1 cellular context compared by ENCODE assay signal in the genomic region with DNA sequence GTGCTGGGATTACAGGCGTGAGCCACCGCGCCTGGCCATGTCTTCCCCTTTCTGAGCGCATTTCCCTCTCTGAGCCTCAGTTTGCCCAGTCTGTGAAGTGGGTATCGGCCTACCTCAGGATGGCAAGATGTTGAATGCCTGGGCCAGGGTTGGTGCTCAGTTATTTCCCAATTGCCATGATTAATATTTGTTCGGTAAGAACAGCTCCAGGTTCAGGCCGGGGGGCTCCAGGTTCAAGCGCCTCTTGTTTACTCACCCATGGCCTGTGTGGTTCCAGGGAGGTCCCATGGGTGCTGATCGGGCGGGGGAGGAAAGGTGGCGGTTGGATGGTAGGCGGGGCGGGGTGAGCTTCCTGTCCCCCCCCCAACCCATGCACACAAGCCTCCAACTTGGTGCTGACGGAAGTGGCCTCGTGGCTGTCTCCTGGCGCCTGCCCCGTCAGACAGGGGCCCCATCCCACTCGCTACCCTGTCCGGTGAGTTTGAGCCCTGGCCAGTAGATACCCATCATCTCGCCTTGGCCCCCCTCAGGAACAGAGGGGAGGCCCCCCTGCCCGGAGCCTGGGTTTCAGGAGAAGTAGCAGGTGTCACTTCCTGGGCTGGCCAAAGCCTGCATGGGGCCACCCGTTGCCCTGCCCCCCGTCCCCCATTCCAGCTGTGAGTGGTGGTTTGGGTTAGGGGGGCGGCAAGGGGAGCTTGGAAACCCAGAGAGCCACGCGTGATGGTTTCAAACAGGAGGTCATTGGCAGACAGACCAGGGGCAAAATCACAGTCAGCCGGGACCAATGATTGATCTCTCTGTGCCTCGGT.
A peak's percentile ranks its signal among the peaks of the same experiment; 100 is the strongest.
TF ChIP-seq lines count a peak whose summit lies in the region.

A gene with protein sequence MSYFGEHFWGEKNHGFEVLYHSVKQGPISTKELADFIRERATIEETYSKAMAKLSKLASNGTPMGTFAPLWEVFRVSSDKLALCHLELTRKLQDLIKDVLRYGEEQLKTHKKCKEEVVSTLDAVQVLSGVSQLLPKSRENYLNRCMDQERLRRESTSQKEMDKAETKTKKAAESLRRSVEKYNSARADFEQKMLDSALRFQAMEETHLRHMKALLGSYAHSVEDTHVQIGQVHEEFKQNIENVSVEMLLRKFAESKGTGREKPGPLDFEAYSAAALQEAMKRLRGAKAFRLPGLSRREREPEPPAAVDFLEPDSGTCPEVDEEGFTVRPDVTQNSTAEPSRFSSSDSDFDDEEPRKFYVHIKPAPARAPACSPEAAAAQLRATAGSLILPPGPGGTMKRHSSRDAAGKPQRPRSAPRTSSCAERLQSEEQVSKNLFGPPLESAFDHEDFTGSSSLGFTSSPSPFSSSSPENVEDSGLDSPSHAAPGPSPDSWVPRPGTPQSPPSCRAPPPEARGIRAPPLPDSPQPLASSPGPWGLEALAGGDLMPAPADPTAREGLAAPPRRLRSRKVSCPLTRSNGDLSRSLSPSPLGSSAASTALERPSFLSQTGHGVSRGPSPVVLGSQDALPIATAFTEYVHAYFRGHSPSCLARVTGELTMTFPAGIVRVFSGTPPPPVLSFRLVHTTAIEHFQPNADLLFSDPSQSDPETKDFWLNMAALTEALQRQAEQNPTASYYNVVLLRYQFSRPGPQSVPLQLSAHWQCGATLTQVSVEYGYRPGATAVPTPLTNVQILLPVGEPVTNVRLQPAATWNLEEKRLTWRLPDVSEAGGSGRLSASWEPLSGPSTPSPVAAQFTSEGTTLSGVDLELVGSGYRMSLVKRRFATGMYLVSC (plus strand): TSS at position 375 of the 809 bp plus-strand sequence. CDS start 3,688 bp downstream, outside the sequence.

TF ChIP-seq in HepG2, 621 proteins besides CTCF, POLR2A, EP300 and RAD21 (continued from another document and continues in another):
- TF ChIP-seq, protein P1, sequence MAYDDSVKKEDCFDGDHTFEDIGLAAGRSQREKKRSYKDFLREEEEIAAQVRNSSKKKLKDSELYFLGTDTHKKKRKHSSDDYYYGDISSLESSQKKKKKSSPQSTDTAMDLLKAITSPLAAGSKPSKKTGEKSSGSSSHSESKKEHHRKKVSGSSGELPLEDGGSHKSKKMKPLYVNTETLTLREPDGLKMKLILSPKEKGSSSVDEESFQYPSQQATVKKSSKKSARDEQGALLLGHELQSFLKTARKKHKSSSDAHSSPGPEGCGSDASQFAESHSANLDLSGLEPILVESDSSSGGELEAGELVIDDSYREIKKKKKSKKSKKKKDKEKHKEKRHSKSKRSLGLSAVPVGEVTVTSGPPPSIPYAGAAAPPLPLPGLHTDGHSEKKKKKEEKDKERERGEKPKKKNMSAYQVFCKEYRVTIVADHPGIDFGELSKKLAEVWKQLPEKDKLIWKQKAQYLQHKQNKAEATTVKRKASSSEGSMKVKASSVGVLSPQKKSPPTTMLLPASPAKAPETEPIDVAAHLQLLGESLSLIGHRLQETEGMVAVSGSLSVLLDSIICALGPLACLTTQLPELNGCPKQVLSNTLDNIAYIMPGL (CRISPR knock-in tag; IDR thresholded peaks at IDR 0.05; ENCODE audit: borderline replicate concordance in 1 of 2, low read depth in 1 of 2), result no peak
- no peak for TF ChIP-seq ZFAT (CRISPR knock-in tag; conservative IDR thresholded peaks at IDR 0.05)
- no peak for TF ChIP-seq CBFB (CRISPR knock-in tag; IDR thresholded peaks at IDR 0.05)
- TF ChIP-seq GFI1 (CRISPR knock-in tag; IDR thresholded peaks at IDR 0.05; ENCODE audit: borderline replicate concordance), result no peak
- TF ChIP-seq ZNF121 (CRISPR knock-in tag; IDR thresholded peaks at IDR 0.05), result no peak; the same call in 1 of the 2 replicates
- no peak for TF ChIP-seq NFE2L1 (CRISPR knock-in tag; IDR thresholded peaks at IDR 0.05; ENCODE audit: borderline replicate concordance)
- TF ChIP-seq ZNF124 (CRISPR knock-in tag; IDR thresholded peaks at IDR 0.05), result no peak
- TF ChIP-seq, protein P2, sequence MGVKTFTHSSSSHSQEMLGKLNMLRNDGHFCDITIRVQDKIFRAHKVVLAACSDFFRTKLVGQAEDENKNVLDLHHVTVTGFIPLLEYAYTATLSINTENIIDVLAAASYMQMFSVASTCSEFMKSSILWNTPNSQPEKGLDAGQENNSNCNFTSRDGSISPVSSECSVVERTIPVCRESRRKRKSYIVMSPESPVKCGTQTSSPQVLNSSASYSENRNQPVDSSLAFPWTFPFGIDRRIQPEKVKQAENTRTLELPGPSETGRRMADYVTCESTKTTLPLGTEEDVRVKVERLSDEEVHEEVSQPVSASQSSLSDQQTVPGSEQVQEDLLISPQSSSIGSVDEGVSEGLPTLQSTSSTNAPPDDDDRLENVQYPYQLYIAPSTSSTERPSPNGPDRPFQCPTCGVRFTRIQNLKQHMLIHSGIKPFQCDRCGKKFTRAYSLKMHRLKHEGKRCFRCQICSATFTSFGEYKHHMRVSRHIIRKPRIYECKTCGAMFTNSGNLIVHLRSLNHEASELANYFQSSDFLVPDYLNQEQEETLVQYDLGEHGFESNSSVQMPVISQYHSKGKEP (CRISPR knock-in tag; IDR thresholded peaks at IDR 0.05), result no peak
- TF ChIP-seq, protein P3, sequence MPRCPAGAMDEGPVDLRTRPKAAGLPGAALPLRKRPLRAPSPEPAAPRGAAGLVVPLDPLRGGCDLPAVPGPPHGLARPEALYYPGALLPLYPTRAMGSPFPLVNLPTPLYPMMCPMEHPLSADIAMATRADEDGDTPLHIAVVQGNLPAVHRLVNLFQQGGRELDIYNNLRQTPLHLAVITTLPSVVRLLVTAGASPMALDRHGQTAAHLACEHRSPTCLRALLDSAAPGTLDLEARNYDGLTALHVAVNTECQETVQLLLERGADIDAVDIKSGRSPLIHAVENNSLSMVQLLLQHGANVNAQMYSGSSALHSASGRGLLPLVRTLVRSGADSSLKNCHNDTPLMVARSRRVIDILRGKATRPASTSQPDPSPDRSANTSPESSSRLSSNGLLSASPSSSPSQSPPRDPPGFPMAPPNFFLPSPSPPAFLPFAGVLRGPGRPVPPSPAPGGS (CRISPR knock-in tag; IDR thresholded peaks at IDR 0.05), result no peak
- no peak for TF ChIP-seq CAMTA2 (CRISPR knock-in tag; IDR thresholded peaks at IDR 0.05; ENCODE audit: borderline replicate concordance)
- TF ChIP-seq, protein P4, sequence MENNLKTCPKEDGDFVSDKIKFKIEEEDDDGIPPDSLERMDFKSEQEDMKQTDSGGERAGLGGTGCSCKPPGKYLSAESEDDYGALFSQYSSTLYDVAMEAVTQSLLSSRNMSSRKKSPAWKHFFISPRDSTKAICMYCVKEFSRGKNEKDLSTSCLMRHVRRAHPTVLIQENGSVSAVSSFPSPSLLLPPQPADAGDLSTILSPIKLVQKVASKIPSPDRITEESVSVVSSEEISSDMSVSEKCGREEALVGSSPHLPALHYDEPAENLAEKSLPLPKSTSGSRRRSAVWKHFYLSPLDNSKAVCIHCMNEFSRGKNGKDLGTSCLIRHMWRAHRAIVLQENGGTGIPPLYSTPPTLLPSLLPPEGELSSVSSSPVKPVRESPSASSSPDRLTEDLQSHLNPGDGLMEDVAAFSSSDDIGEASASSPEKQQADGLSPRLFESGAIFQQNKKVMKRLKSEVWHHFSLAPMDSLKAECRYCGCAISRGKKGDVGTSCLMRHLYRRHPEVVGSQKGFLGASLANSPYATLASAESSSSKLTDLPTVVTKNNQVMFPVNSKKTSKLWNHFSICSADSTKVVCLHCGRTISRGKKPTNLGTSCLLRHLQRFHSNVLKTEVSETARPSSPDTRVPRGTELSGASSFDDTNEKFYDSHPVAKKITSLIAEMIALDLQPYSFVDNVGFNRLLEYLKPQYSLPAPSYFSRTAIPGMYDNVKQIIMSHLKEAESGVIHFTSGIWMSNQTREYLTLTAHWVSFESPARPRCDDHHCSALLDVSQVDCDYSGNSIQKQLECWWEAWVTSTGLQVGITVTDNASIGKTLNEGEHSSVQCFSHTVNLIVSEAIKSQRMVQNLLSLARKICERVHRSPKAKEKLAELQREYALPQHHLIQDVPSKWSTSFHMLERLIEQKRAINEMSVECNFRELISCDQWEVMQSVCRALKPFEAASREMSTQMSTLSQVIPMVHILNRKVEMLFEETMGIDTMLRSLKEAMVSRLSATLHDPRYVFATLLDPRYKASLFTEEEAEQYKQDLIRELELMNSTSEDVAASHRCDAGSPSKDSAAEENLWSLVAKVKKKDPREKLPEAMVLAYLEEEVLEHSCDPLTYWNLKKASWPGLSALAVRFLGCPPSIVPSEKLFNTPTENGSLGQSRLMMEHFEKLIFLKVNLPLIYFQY (CRISPR knock-in tag; IDR thresholded peaks at IDR 0.05; ENCODE audit: borderline replicate concordance), result no peak
- no peak for TF ChIP-seq ZNF367 (CRISPR knock-in tag; IDR thresholded peaks at IDR 0.05; ENCODE audit: borderline replicate concordance)
- no peak for TF ChIP-seq MED1 (CRISPR knock-in tag; IDR thresholded peaks at IDR 0.05)
- TF ChIP-seq, protein P5, sequence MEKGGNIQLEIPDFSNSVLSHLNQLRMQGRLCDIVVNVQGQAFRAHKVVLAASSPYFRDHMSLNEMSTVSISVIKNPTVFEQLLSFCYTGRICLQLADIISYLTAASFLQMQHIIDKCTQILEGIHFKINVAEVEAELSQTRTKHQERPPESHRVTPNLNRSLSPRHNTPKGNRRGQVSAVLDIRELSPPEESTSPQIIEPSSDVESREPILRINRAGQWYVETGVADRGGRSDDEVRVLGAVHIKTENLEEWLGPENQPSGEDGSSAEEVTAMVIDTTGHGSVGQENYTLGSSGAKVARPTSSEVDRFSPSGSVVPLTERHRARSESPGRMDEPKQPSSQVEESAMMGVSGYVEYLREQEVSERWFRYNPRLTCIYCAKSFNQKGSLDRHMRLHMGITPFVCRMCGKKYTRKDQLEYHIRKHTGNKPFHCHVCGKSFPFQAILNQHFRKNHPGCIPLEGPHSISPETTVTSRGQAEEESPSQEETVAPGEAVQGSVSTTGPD (CRISPR knock-in tag; IDR thresholded peaks at IDR 0.05), result no peak
- no peak for TF ChIP-seq ZBTB20 (CRISPR knock-in tag; IDR thresholded peaks at IDR 0.05; ENCODE audit: borderline replicate concordance, low read depth)
- peak; percentile 29; the same call in 1 of the 2 replicates for TF ChIP-seq FOXA3 (CRISPR knock-in tag; IDR thresholded peaks at IDR 0.05)
- no peak for TF ChIP-seq ZNF44 (CRISPR knock-in tag; IDR thresholded peaks at IDR 0.05)
- TF ChIP-seq CEBPG (CRISPR knock-in tag; IDR thresholded peaks at IDR 0.05), result no peak
- TF ChIP-seq ZNF766 (CRISPR knock-in tag; IDR thresholded peaks at IDR 0.05; ENCODE audit: borderline replicate concordance), result no peak
- TF ChIP-seq, protein P6, sequence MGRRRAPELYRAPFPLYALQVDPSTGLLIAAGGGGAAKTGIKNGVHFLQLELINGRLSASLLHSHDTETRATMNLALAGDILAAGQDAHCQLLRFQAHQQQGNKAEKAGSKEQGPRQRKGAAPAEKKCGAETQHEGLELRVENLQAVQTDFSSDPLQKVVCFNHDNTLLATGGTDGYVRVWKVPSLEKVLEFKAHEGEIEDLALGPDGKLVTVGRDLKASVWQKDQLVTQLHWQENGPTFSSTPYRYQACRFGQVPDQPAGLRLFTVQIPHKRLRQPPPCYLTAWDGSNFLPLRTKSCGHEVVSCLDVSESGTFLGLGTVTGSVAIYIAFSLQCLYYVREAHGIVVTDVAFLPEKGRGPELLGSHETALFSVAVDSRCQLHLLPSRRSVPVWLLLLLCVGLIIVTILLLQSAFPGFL (CRISPR knock-in tag; IDR thresholded peaks at IDR 0.05), result no peak
- no peak for TF ChIP-seq ZNF839 (CRISPR knock-in tag; IDR thresholded peaks at IDR 0.05; ENCODE audit: borderline replicate concordance)
- no peak for TF ChIP-seq SRSF4 (IDR thresholded peaks at IDR 0.05; ENCODE audit: low read depth, low read length, poor library complexity, severe bottlenecking)
- no peak for TF ChIP-seq ZFP62 (CRISPR knock-in tag; IDR thresholded peaks at IDR 0.05)
- 0 out of 2 replicates have a peak, but pooled peaks have one; percentile 40 for TF ChIP-seq ZSCAN25 (CRISPR knock-in tag; IDR thresholded peaks at IDR 0.05)
- TF ChIP-seq ZNF460 (CRISPR knock-in tag; IDR thresholded peaks at IDR 0.05; ENCODE audit: borderline replicate concordance), result no peak
- no peak for TF ChIP-seq SRY (CRISPR knock-in tag; IDR thresholded peaks at IDR 0.05)
- no peak for TF ChIP-seq ZFP36L2 (CRISPR knock-in tag; IDR thresholded peaks at IDR 0.05)
- no peak for TF ChIP-seq KDM4B (CRISPR knock-in tag; IDR thresholded peaks at IDR 0.05)
- TF ChIP-seq AGO2 (optimal IDR thresholded peaks at IDR 0.05; ENCODE audit: low read depth, low read length), result no peak
- TF ChIP-seq SNAI1 (CRISPR knock-in tag; IDR thresholded peaks at IDR 0.05; ENCODE audit: borderline replicate concordance), result no peak
- TF ChIP-seq HOXA9 (CRISPR knock-in tag; IDR thresholded peaks at IDR 0.05; ENCODE audit: borderline replicate concordance), result no peak
- no peak for TF ChIP-seq NCOA2 (CRISPR knock-in tag; IDR thresholded peaks at IDR 0.05)
- no peak for TF ChIP-seq TAF1 (CRISPR knock-in tag; IDR thresholded peaks at IDR 0.05)
- TF ChIP-seq, protein P7, sequence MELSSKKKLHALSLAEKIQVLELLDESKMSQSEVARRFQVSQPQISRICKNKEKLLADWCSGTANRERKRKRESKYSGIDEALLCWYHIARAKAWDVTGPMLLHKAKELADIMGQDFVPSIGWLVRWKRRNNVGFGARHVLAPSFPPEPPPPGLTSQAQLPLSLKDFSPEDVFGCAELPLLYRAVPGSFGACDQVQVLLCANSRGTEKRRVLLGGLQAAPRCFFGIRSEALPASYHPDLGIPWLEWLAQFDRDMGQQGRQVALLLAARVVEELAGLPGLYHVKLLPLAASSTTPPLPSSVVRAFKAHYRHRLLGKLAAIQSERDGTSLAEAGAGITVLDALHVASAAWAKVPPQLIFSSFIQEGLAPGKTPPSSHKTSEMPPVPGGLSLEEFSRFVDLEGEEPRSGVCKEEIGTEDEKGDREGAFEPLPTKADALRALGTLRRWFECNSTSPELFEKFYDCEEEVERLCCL (CRISPR knock-in tag; IDR thresholded peaks at IDR 0.05; ENCODE audit: borderline replicate concordance), result no peak
- TF ChIP-seq, protein P8, sequence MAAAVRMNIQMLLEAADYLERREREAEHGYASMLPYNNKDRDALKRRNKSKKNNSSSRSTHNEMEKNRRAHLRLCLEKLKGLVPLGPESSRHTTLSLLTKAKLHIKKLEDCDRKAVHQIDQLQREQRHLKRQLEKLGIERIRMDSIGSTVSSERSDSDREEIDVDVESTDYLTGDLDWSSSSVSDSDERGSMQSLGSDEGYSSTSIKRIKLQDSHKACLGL (CRISPR knock-in tag; IDR thresholded peaks at IDR 0.05), result no peak
- TF ChIP-seq, protein P9, sequence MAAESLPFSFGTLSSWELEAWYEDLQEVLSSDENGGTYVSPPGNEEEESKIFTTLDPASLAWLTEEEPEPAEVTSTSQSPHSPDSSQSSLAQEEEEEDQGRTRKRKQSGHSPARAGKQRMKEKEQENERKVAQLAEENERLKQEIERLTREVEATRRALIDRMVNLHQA (CRISPR knock-in tag; IDR thresholded peaks at IDR 0.05), result no peak
- TF ChIP-seq BRCA1 (CRISPR knock-in tag; IDR thresholded peaks at IDR 0.05), result no peak
- TF ChIP-seq ZNF282 (IDR thresholded peaks at IDR 0.05; ENCODE audit: partially characterized antibody), result no peak
- TF ChIP-seq THAP11 (CRISPR knock-in tag; IDR thresholded peaks at IDR 0.05), result no peak
- TF ChIP-seq NCOA5 (CRISPR knock-in tag; IDR thresholded peaks at IDR 0.05), result no peak
- TF ChIP-seq AHR (CRISPR knock-in tag; IDR thresholded peaks at IDR 0.05), result no peak
- TF ChIP-seq JUN (CRISPR knock-in tag; IDR thresholded peaks at IDR 0.05), result no peak
- TF ChIP-seq SIX4 (CRISPR knock-in tag; IDR thresholded peaks at IDR 0.05), result no peak
- TF ChIP-seq ZNF562 (CRISPR knock-in tag; IDR thresholded peaks at IDR 0.05; ENCODE audit: borderline replicate concordance), result no peak
- no peak for TF ChIP-seq LCORL (IDR thresholded peaks at IDR 0.05)
- TF ChIP-seq LCORL (CRISPR knock-in tag; IDR thresholded peaks at IDR 0.05), result no peak
- no peak for TF ChIP-seq ZNF180 (CRISPR knock-in tag; IDR thresholded peaks at IDR 0.05; ENCODE audit: borderline replicate concordance, low read depth)
